24 cellular contexts compared by ENCODE assay signal in genomic region chr20:36179170-36179945, GRCh38. TPM values are rescaled to one million over a fixed set of nuclear protein-coding genes. Genes with fewer than 3 reads are reported as not detected.
A peak's percentile ranks its signal among the peaks of the same experiment; 100 is the strongest.
DNase-seq lines count a peak whose midpoint lies in the region; TF ChIP-seq lines count a peak whose summit lies in the region.
"Had no signal": no experiment of that assay in that cellular context is flagged by ENCODE, and none has a peak within 500 bp of the region (broad histone marks: within the 10 kb centered on the region; RNA-seq: fewer than 3 reads in every experiment).

No MANE protein-coding gene starts in this region.

- peak in 9 of 14 donors; percentile 47 to 97 (median 60) for DNase-seq in C1 segment of cervical spinal cord (lab: John Stamatoyannopoulos, UW)
- peak; percentile 35 for DNase-seq in NCI-H1105 treated with DMSO at 0.1 percent for 48 hours (lab: John Stamatoyannopoulos, UW)
- DNase-seq in medulla oblongata (ENCODE audit: extremely low spot score) = peak; percentile 86
- no peak for DNase-seq in NCI-H1694 (lab: John Stamatoyannopoulos, UW)
- DNase-seq in GDM1 (lab: John Stamatoyannopoulos, UW) = no peak
- no peak for DNase-seq in prostate gland (ENCODE audit: low spot score)
- DNase-seq in stimulated activated CD4-positive, alpha-beta T cell treated with anti-CD3 and anti-CD28 coated beads, Interleukin-15, amount 100 ng/mL, for 24 hours = no peak
- DNase-seq: activated CD4-positive, alpha-beta memory T cell treated with anti-CD3 and anti-CD28 coated beads, Interleukin-2, amount 10 ng/mL, durations not matched to agents 7 days and 5 days; activated naive CD4-positive, alpha-beta T cell; activated T-cell treated with anti-CD3 and anti-CD28 coated beads, Interleukin-2, amount 50 U/mL, for 24 hours; aorta; CD8-positive, alpha-beta T cell; effector CD4-positive, alpha-beta T cell; HCEC 1CT; left cardiac atrium; NCI-H1048; NK-92 treated with Interleukin-12 subunit alpha and Interleukin-12 subunit beta, amount 100 ng/mL, for 24 hours; small intestine; stimulated activated CD4-positive, alpha-beta T cell treated with anti-CD3 and anti-CD28 coated beads, Interleukin-4, amount 100 ng/mL, for 24 hours; stimulated activated naive CD8-positive, alpha-beta T cell treated with anti-CD3 and anti-CD28 coated beads, Interleukin-15, amount 100 ng/mL, for 72 hours; trophoblast cell had no signal

- WGBS in prostate gland = 81% methylated on average over 9 of the region's 9 CpGs

- H3K4me3 Mint-ChIP-seq in brain = peak overlapping the region in 2 of 5 experiments; percentile 39 to 42
- H3K4me3 Mint-ChIP-seq: activated CD4-positive, alpha-beta memory T cell treated with anti-CD3 and anti-CD28 coated beads, Interleukin-2, amount 10 ng/mL, durations not matched to agents 7 days and 5 days; activated T-cell treated with anti-CD3 and anti-CD28 coated beads, Interleukin-2, amount 50 U/mL, for 24 hours; CD8-positive, alpha-beta T cell; central memory CD8-positive, alpha-beta T cell; stimulated activated naive CD8-positive, alpha-beta T cell treated with anti-CD3 and anti-CD28 coated beads, Interleukin-15, amount 100 ng/mL, for 72 hours had no signal

- H3K27ac ChIP-seq in prostate gland = no peak overlapping the region
- H3K27ac ChIP-seq: SK-N-MC had no signal

- H3K4me3 ChIP-seq in prostate gland = no peak overlapping the region
- H3K4me3 ChIP-seq: SK-N-MC had no signal

- intact Hi-C loops in prostate gland (cut with DNase I) = no loop called here

- no peaks in the 10 kb centered on the region for H3K9me3 Mint-ChIP-seq in brain
- H3K9me3 Mint-ChIP-seq: activated CD4-positive, alpha-beta memory T cell treated with anti-CD3 and anti-CD28 coated beads, Interleukin-2, amount 10 ng/mL, durations not matched to agents 7 days and 5 days; activated T-cell treated with anti-CD3 and anti-CD28 coated beads, Interleukin-2, amount 50 U/mL, for 24 hours; CD8-positive, alpha-beta T cell; central memory CD8-positive, alpha-beta T cell; stimulated activated naive CD8-positive, alpha-beta T cell treated with anti-CD3 and anti-CD28 coated beads, Interleukin-15, amount 100 ng/mL, for 72 hours had no signal

- no peaks in the 10 kb centered on the region for H3K4me1 ChIP-seq in prostate gland (replicated peaks)

- peaks cover 48% of the 10 kb centered on the region for H3K36me3 Mint-ChIP-seq in brain
- H3K36me3 Mint-ChIP-seq: CD8-positive, alpha-beta T cell had no signal

- TF ChIP-seq CTCF in brain (conservative IDR thresholded peaks at IDR 0.05) (no peak), prostate gland (IDR thresholded peaks at IDR 0.05) (no peak)

- H3K36me3 ChIP-seq in prostate gland = no peaks in the 10 kb centered on the region

- peaks cover 31% of the 10 kb centered on the region for H3K4me1 Mint-ChIP-seq in brain
- H3K4me1 Mint-ChIP-seq: activated CD4-positive, alpha-beta memory T cell treated with anti-CD3 and anti-CD28 coated beads, Interleukin-2, amount 10 ng/mL, durations not matched to agents 7 days and 5 days; central memory CD8-positive, alpha-beta T cell; stimulated activated naive CD8-positive, alpha-beta T cell treated with anti-CD3 and anti-CD28 coated beads, Interleukin-15, amount 100 ng/mL, for 72 hours had no signal

- H3K9me3 ChIP-seq in prostate gland = no peaks in the 10 kb centered on the region

- H3K27ac Mint-ChIP-seq in brain = peak overlapping the region; percentile 69 to 99 (median 96)
- H3K27ac Mint-ChIP-seq: activated CD4-positive, alpha-beta memory T cell treated with anti-CD3 and anti-CD28 coated beads, Interleukin-2, amount 10 ng/mL, durations not matched to agents 7 days and 5 days; activated T-cell treated with anti-CD3 and anti-CD28 coated beads, Interleukin-2, amount 50 U/mL, for 24 hours; CD8-positive, alpha-beta T cell had no signal

- H3K27me3 Mint-ChIP-seq in brain = peaks cover 3% of the 10 kb centered on the region
- H3K27me3 Mint-ChIP-seq: activated CD4-positive, alpha-beta memory T cell treated with anti-CD3 and anti-CD28 coated beads, Interleukin-2, amount 10 ng/mL, durations not matched to agents 7 days and 5 days; activated T-cell treated with anti-CD3 and anti-CD28 coated beads, Interleukin-2, amount 50 U/mL, for 24 hours; stimulated activated naive CD8-positive, alpha-beta T cell treated with anti-CD3 and anti-CD28 coated beads, Interleukin-15, amount 100 ng/mL, for 72 hours had no signal

- TF ChIP-seq POLR2A in prostate gland (IDR thresholded peaks at IDR 0.05) = no peak

- no peaks in the 10 kb centered on the region for H3K27me3 ChIP-seq in prostate gland (replicated peaks; ENCODE audit: insufficient read depth)

RNA-seq across cellular contexts. Expression of gene EPB41L1, which starts 24.8 kb away (rescaled TPM):
- 87.6 TPM for polyA plus RNA-seq in brain (ENCODE audit: insufficient read depth, low read depth, low replicate concordance)
- total RNA-seq in prostate gland = 10 to 100 TPM; 27.7 to 91.1 TPM

RNA-seq across cellular contexts. Expression of gene AAR2, which starts 56.9 kb away (rescaled TPM):
- 56.5 TPM for polyA plus RNA-seq in brain (ENCODE audit: insufficient read depth, low read depth, low replicate concordance)
- total RNA-seq in prostate gland = 10 to 100 TPM; 34.7 to 44.6 TPM

Comparison
In these comparisons a context has a peak if more than half of its experiments do, and no peak if none do; other contexts are left out.
1. DNase-seq: peak in C1 segment of cervical spinal cord (9 of 14), NCI-H1105 treated with DMSO at 0.1 percent for 48 hours (single experiment) and medulla oblongata (single experiment); none in NCI-H1694 (single experiment), GDM1 (single experiment), prostate gland (single experiment) and stimulated activated CD4-positive, alpha-beta T cell treated with anti-CD3 and anti-CD28 coated beads, Interleukin-15, amount 100 ng/mL, for 24 hours (single experiment).